In genomic region chr14:45258073-45258472, GRCh38 we compare ENCODE assay signal across 27 cellular contexts.
"Had no signal": no experiment of that assay in that cellular context is flagged by ENCODE, and none has a peak within 500 bp of the region (broad histone marks: within the 10 kb centered on the region; RNA-seq: fewer than 3 reads in every experiment).

No MANE protein-coding gene starts in this region.

- H3K27me3 Mint-ChIP-seq: progenitor cell of endocrine pancreas; stimulated activated naive CD8-positive, alpha-beta T cell treated with anti-CD3 and anti-CD28 coated beads, Interleukin-15, amount 100 ng/mL, for 72 hours had no signal

- H3K4me1 Mint-ChIP-seq: memory B cell; neural progenitor cell; stimulated activated naive CD8-positive, alpha-beta T cell treated with anti-CD3 and anti-CD28 coated beads, Interleukin-15, amount 100 ng/mL, for 72 hours had no signal

- DNase-seq: dermis blood vessel endothelial cell; effector memory CD4-positive, alpha-beta T cell; foreskin keratinocyte; heart left ventricle; kidney; midbrain; naive thymus-derived CD4-positive, alpha-beta T cell; stimulated activated CD4-positive, alpha-beta T cell treated with anti-CD3 and anti-CD28 coated beads, Interleukin-12 subunit alpha, Interleukin-12 subunit beta, amount 100 ng/mL, for 4 hours; stimulated activated CD4-positive, alpha-beta T cell treated with anti-CD3 and anti-CD28 coated beads, Interleukin-1b, Interleukin-23, amount 100 ng/mL, for 48 hours; stimulated activated CD4-positive, alpha-beta T cell treated with anti-CD3 and anti-CD28 coated beads, Interleukin-4, amount 100 ng/mL, for 1 hour; stimulated activated CD8-positive, alpha-beta memory T cell treated with anti-CD3 and anti-CD28 coated beads, Interleukin-4, amount 100 ng/mL, for 48 hours; stimulated activated naive CD4-positive, alpha-beta T cell; stimulated activated naive CD8-positive, alpha-beta T cell treated with anti-CD3 and anti-CD28 coated beads, Interleukin-15, amount 100 ng/mL, for 72 hours; transverse colon; upper lobe of right lung; uterus had no signal

- H3K36me3 Mint-ChIP-seq: neural progenitor cell had no signal

- H3K27ac ChIP-seq: esophagus muscularis mucosa, foreskin keratinocyte, gastroesophageal sphincter, heart left ventricle, hepatocyte, neural progenitor cell, parathyroid adenoma, suprapubic skin, transverse colon, upper lobe of right lung, uterus had no signal

- H3K27me3 ChIP-seq: esophagus muscularis mucosa, foreskin keratinocyte, gastroesophageal sphincter, heart left ventricle, hepatocyte, neural progenitor cell, suprapubic skin, transverse colon, upper lobe of right lung, uterus had no signal

- ATAC-seq: foreskin keratinocyte; gastroesophageal sphincter; heart left ventricle; left lobe of liver; naive thymus-derived CD4-positive, alpha-beta T cell; sciatic nerve; stimulated activated naive CD8-positive, alpha-beta T cell treated with anti-CD3 and anti-CD28 coated beads, Interleukin-15, amount 100 ng/mL, for 72 hours; upper lobe of right lung had no signal

- H3K4me3 Mint-ChIP-seq: memory B cell; naive thymus-derived CD4-positive, alpha-beta T cell; nephron; neural progenitor cell; stimulated activated naive CD8-positive, alpha-beta T cell treated with anti-CD3 and anti-CD28 coated beads, Interleukin-15, amount 100 ng/mL, for 72 hours had no signal

- H3K27ac Mint-ChIP-seq: memory B cell; nephron; neural progenitor cell; progenitor cell of endocrine pancreas; stimulated activated naive CD8-positive, alpha-beta T cell treated with anti-CD3 and anti-CD28 coated beads, Interleukin-15, amount 100 ng/mL, for 72 hours had no signal
